20 cellular contexts compared by ENCODE assay signal in the genomic region with DNA sequence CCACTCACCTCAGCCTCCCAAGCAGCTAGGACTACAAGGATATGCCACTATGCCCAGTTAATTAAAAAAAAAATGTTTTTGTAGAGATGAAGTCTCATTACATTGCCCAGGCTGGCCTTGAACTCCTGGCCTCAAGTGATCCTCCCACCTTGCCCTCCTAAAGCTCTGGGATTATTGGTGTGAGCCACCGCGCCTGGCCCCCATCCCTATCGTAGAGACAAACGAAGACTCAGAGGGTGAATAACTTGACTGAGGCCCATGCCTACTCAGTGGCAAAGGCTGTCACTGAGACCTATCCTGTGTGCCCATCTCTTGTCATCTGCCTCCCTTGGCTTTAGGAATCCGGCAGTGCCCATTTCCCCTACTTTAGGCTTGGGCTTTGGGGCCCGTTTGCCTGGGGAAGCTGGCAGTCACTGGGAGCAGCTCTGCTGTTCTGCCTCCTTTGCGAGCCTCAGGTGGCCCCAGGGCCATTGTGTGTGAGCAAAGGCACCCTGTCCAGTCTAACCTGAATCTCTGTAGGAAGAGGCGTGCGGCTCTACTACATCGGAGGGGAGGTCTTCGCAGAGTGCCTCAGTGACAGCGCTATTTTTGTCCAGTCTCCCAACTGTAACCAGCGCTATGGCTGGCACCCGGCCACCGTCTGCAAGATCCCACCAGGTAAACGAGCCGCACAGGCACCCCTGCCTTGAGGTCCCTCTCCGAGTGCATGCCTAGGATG.
DNase-seq lines count a peak whose midpoint lies in the region; ATAC-seq and TF ChIP-seq lines count a peak whose summit lies in the region.
"Had no signal": no experiment of that assay in that cellular context is flagged by ENCODE, and none has a peak within 500 bp of the region (broad histone marks: within the 10 kb centered on the region; RNA-seq: fewer than 3 reads in every experiment).

No MANE protein-coding gene starts in this region.

- no peaks in the 10 kb centered on the region for H3K27me3 Mint-ChIP-seq in activated T-helper 17 cell treated with anti-CD3 and anti-CD28 coated beads, Interleukin-2, amount 50 U/mL, for 72 hours
- H3K27me3 Mint-ChIP-seq in mesothelial cell of epicardium (ENCODE audit: low read depth) = no peaks in the 10 kb centered on the region
- H3K27me3 Mint-ChIP-seq in naive thymus-derived CD8-positive, alpha-beta T cell = no peaks in the 10 kb centered on the region
- peaks cover 2% of the 10 kb centered on the region for H3K27me3 Mint-ChIP-seq in neural progenitor cell (ENCODE audit: insufficient read depth, low read depth)

- H3K4me1 ChIP-seq in left ventricle myocardium inferior (peaks cover 58% of the 10 kb centered on the region), tibial artery (peaks cover 0 to 37% (median 23%) of the 10 kb centered on the region in 4 donors), neural progenitor cell (no peaks in the 10 kb centered on the region)

- H3K4me3 Mint-ChIP-seq in activated T-helper 17 cell treated with anti-CD3 and anti-CD28 coated beads, Interleukin-2, amount 50 U/mL, for 72 hours = no peak overlapping the region
- no peak overlapping the region for H3K4me3 Mint-ChIP-seq in mesothelial cell of epicardium
- no peak overlapping the region for H3K4me3 Mint-ChIP-seq in naive thymus-derived CD8-positive, alpha-beta T cell
- no peak overlapping the region for H3K4me3 Mint-ChIP-seq in neural progenitor cell
- H3K4me3 Mint-ChIP-seq: activated T-cell treated with anti-CD3 and anti-CD28 coated beads, Interleukin-2, amount 50 U/mL, for 72 hours; neural crest cell had no signal

- H3K27me3 ChIP-seq in left ventricle myocardium inferior (ENCODE audit: low read depth) = no peaks in the 10 kb centered on the region
- H3K27me3 ChIP-seq in tibial artery = no peaks in the 10 kb centered on the region
- no peaks in the 10 kb centered on the region for H3K27me3 ChIP-seq in neural progenitor cell
- H3K27me3 ChIP-seq: adrenal gland, upper lobe of right lung had no signal

- H2AFZ ChIP-seq in neural progenitor cell (replicated peaks) = no peak overlapping the region

- H3K9me3 ChIP-seq in left ventricle myocardium inferior (replicated peaks) (no peaks in the 10 kb centered on the region), tibial artery (no peaks in the 10 kb centered on the region), neural progenitor cell (ENCODE audit: low read depth) (no peaks in the 10 kb centered on the region)
- H3K9me3 ChIP-seq: adrenal gland, upper lobe of right lung had no signal

- no peak for TF ChIP-seq POLR2A in erythroblast (IDR thresholded peaks at IDR 0.05; ENCODE audit: low read length)

- ATAC-seq in Right ventricle myocardium inferior = no peak
- no peak for ATAC-seq in activated T-helper 17 cell treated with anti-CD3 and anti-CD28 coated beads, Interleukin-2, amount 50 U/mL, for 72 hours (replicated peaks)
- ATAC-seq in naive thymus-derived CD8-positive, alpha-beta T cell = no peak
- ATAC-seq: activated T-cell treated with anti-CD3 and anti-CD28 coated beads, Interleukin-2, amount 50 U/mL, for 72 hours; stimulated activated naive CD8-positive, alpha-beta T cell treated with anti-CD3 and anti-CD28 coated beads, Interleukin-15, Interleukin-2, amounts not matched to agents 100 U/mL and 50 U/mL, for 24 hours; upper lobe of right lung had no signal

- no peak overlapping the region for H3K4me2 ChIP-seq in neural progenitor cell

- DNase-seq in left ventricle myocardium inferior (no peak), Right ventricle myocardium inferior (ENCODE audit: missing footprints) (no peak), mesothelial cell of epicardium (ENCODE audit: low spot score in 2 of 2, unreplicated experiment in 2 of 2) (peak in 1 of 2 experiments; percentile 31), tibial artery (peak; percentile 19 to 61), erythroblast (lab: John Stamatoyannopoulos, UW) (no peak), neural progenitor cell (ENCODE audit: low spot score) (no peak)
- no peak for DNase-seq in naive thymus-derived CD8-positive, alpha-beta T cell
- DNase-seq: activated T-cell treated with anti-CD3 and anti-CD28 coated beads, Interleukin-2, amount 50 U/mL, for 72 hours; caudate nucleus; CD8-positive, alpha-beta memory T cell; effector CD4-positive, alpha-beta T cell; KG1; NCI-H1048; NCI-H2081 treated with DMSO at 0.1 percent for 48 hours; NCI-H524; stimulated activated naive CD8-positive, alpha-beta T cell treated with anti-CD3 and anti-CD28 coated beads, Interleukin-15, Interleukin-2, amounts not matched to agents 100 U/mL and 50 U/mL, for 24 hours; upper lobe of right lung had no signal

- H3K9ac ChIP-seq in neural progenitor cell = no peak overlapping the region

- H3K36me3 ChIP-seq in left ventricle myocardium inferior = peaks cover 36% of the 10 kb centered on the region
- peaks cover 7 to 67% (median 43%) of the 10 kb centered on the region in 3 donors for H3K36me3 ChIP-seq in tibial artery
- H3K36me3 ChIP-seq in neural progenitor cell = no peaks in the 10 kb centered on the region
- H3K36me3 ChIP-seq: adrenal gland had no signal

- intact Hi-C loops in left ventricle myocardium inferior (cut with micrococcal nuclease) = no loop called here
- intact Hi-C loops in Right ventricle myocardium inferior (cut with DNase I) = loop anchor here (5.0 kb wide), 1 partner anchor 62 kb away; no protein-coding TSS in a partner anchor
- intact Hi-C loops in tibial artery (cut with DNase I; ENCODE audit: low total_unique reads) = no loop called here

- H3K4me3 ChIP-seq in left ventricle myocardium inferior = no peak overlapping the region
- H3K4me3 ChIP-seq in tibial artery = no peak overlapping the region
- H3K4me3 ChIP-seq in neural progenitor cell = no peak overlapping the region
- H3K4me3 ChIP-seq: adrenal gland, upper lobe of right lung had no signal

- TF ChIP-seq CTCF in left ventricle myocardium inferior (IDR thresholded peaks at IDR 0.05; ENCODE audit: borderline replicate concordance) = no peak
- no peak for TF ChIP-seq CTCF in mesothelial cell of epicardium (IDR thresholded peaks at IDR 0.05; ENCODE audit: unreplicated experiment)
- TF ChIP-seq CTCF in tibial artery (IDR thresholded peaks at IDR 0.05) = no peak
- no peak for TF ChIP-seq CTCF in neural progenitor cell (IDR thresholded peaks at IDR 0.05)

- H3K27ac ChIP-seq in left ventricle myocardium inferior (replicated peaks) (peak overlapping the region; percentile 93), tibial artery (no peak overlapping the region), neural progenitor cell (no peak overlapping the region)
- H3K27ac ChIP-seq: upper lobe of right lung had no signal

- H3K4me1 Mint-ChIP-seq in activated T-helper 17 cell treated with anti-CD3 and anti-CD28 coated beads, Interleukin-2, amount 50 U/mL, for 72 hours = peaks cover 30% of the 10 kb centered on the region
- H3K4me1 Mint-ChIP-seq in mesothelial cell of epicardium (peaks cover 37% of the 10 kb centered on the region), neural progenitor cell (peaks cover 6% of the 10 kb centered on the region)
- peaks cover 0 to 13% (median 3%) of the 10 kb centered on the region in 4 donors for H3K4me1 Mint-ChIP-seq in naive thymus-derived CD8-positive, alpha-beta T cell
- H3K4me1 Mint-ChIP-seq: neural crest cell had no signal

- H3K79me2 ChIP-seq in neural progenitor cell (ENCODE audit: low read depth) = no peaks in the 10 kb centered on the region

- peaks cover 86% of the 10 kb centered on the region for H3K36me3 Mint-ChIP-seq in activated T-helper 17 cell treated with anti-CD3 and anti-CD28 coated beads, Interleukin-2, amount 50 U/mL, for 72 hours (ENCODE audit: low read depth)
- H3K36me3 Mint-ChIP-seq in mesothelial cell of epicardium = peaks cover 46% of the 10 kb centered on the region
- peaks cover 0 to 31% (median 4%) of the 10 kb centered on the region in 3 donors for H3K36me3 Mint-ChIP-seq in naive thymus-derived CD8-positive, alpha-beta T cell
- H3K36me3 Mint-ChIP-seq in neural progenitor cell = peaks cover 37% of the 10 kb centered on the region

- POLR2A ChIA-PET in naive thymus-derived CD8-positive, alpha-beta T cell (lab: Charles Lee) = no interaction called here

- no peaks in the 10 kb centered on the region for H4K20me1 ChIP-seq in neural progenitor cell (ENCODE audit: low read depth)

- H3F3A ChIP-seq in neural progenitor cell (ENCODE audit: low read depth) = no peaks in the 10 kb centered on the region

- H3K9me3 Mint-ChIP-seq in activated T-helper 17 cell treated with anti-CD3 and anti-CD28 coated beads, Interleukin-2, amount 50 U/mL, for 72 hours = no peaks in the 10 kb centered on the region
- H3K9me3 Mint-ChIP-seq in mesothelial cell of epicardium (no peaks in the 10 kb centered on the region), neural progenitor cell (no peaks in the 10 kb centered on the region)
- no peaks in the 10 kb centered on the region for H3K9me3 Mint-ChIP-seq in naive thymus-derived CD8-positive, alpha-beta T cell
- H3K9me3 Mint-ChIP-seq: activated T-cell treated with anti-CD3 and anti-CD28 coated beads, Interleukin-2, amount 50 U/mL, for 72 hours; CD8-positive, alpha-beta memory T cell; neural crest cell had no signal

- H3K27ac Mint-ChIP-seq in activated T-helper 17 cell treated with anti-CD3 and anti-CD28 coated beads, Interleukin-2, amount 50 U/mL, for 72 hours = peak overlapping the region; percentile 92
- H3K27ac Mint-ChIP-seq in mesothelial cell of epicardium = peak overlapping the region; percentile 70
- H3K27ac Mint-ChIP-seq in naive thymus-derived CD8-positive, alpha-beta T cell = no peak overlapping the region
- H3K27ac Mint-ChIP-seq in neural progenitor cell = no peak overlapping the region

Comparison
In these comparisons a context has a peak if more than half of its experiments do, and no peak if none do; other contexts are left out.
1. DNase-seq: peak in tibial artery (2 of 2); none in left ventricle myocardium inferior (single experiment), Right ventricle myocardium inferior (single experiment), naive thymus-derived CD8-positive, alpha-beta T cell (0 of 10), erythroblast (0 of 2) and neural progenitor cell (single experiment).
2. H3K27ac Mint-ChIP-seq: peak in activated T-helper 17 cell treated with anti-CD3 and anti-CD28 coated beads, Interleukin-2, amount 50 U/mL, for 72 hours (single experiment) and mesothelial cell of epicardium (single experiment); none in naive thymus-derived CD8-positive, alpha-beta T cell (0 of 10) and neural progenitor cell (single experiment).